In genomic region chr2:37414470-37414949, GRCh38 we compare ENCODE assay signal across 7 cellular contexts.
DNase-seq lines count a peak whose midpoint lies in the region; ATAC-seq, FAIRE-seq and TF ChIP-seq lines count a peak whose summit lies in the region.

No MANE protein-coding gene starts in this region.

- H3K36me3 ChIP-seq in brain microvascular endothelial cell (replicated peaks): no peaks in the 10 kb centered on the region

- no peaks in the 10 kb centered on the region for H3K27me3 ChIP-seq in brain microvascular endothelial cell (replicated peaks)

- no peak overlapping the region for H3K27ac ChIP-seq in brain microvascular endothelial cell

- TF ChIP-seq CTCF in brain microvascular endothelial cell (IDR thresholded peaks at IDR 0.05; ENCODE audit: low read depth, low read length, missing control alignments): peak; percentile 76

- in situ Hi-C loops in brain microvascular endothelial cell (cut with HindIII; ENCODE audit: low pct_ligation_motif_present, low sequenced_read_pairs): loop anchor here (25.0 kb wide), 1 partner anchor 448 kb away; no protein-coding TSS in a partner anchor

- ATAC-seq in HG03442 (IDR thresholded peaks at IDR 0.05; ENCODE audit: unreplicated experiment) (peak; percentile 67), GM19023 (IDR thresholded peaks at IDR 0.05; ENCODE audit: unreplicated experiment) (no peak)
- ATAC-seq in stimulated activated naive CD8-positive, alpha-beta T cell treated with anti-CD3 and anti-CD28 coated beads, Interleukin-15, Interleukin-2, amounts not matched to agents 100 U/mL and 50 U/mL, for 24 hours: peak; percentile 52

- DNase-seq in GM04504 (ENCODE audit: low read depth) (peak; percentile 54), NCI-H82 (lab: John Stamatoyannopoulos, UW) (peak; percentile 68), brain microvascular endothelial cell (peak; percentile 38)
- no peak for DNase-seq in stimulated activated naive CD8-positive, alpha-beta T cell treated with anti-CD3 and anti-CD28 coated beads, Interleukin-15, Interleukin-2, amounts not matched to agents 100 U/mL and 50 U/mL, for 24 hours

- H3K4me3 ChIP-seq in brain microvascular endothelial cell (ENCODE audit: low read depth, low read length): no peak overlapping the region

- peak; percentile 94 for FAIRE-seq in islet of Langerhans (lab: Jason Lieb, UNC)
